Comparison of ENCODE assay signal across 31 cellular contexts in genomic region chr12:130641571-130642184, GRCh38.
"Had no signal": no experiment of that assay in that cellular context is flagged by ENCODE, and none has a peak within 500 bp of the region (broad histone marks: within the 10 kb centered on the region; RNA-seq: fewer than 3 reads in every experiment).

No MANE protein-coding gene starts in this region.

- DNase-seq: Kasumi-1; KG1; NCI-H1048; NCI-H1092 treated with DMSO at 0.1 percent for 48 hours; NCI-H1105 treated with DMSO at 0.1 percent for 48 hours; NCI-H1417; NCI-H1436; NCI-H146; NCI-H1694; NCI-H187; NCI-H1930; NCI-H2029 treated with DMSO at 0.1 percent for 48 hours; NCI-H2081 treated with DMSO at 0.1 percent for 48 hours; NCI-H2107; NCI-H2171; NCI-H226; NCI-H446 treated with DMSO at 0.1 percent for 48 hours; NCI-H510A; NCI-H524; NCI-H526; NCI-H69; NCI-H748 treated with DMSO at 0.1 percent for 48 hours; NCI-H82; NK-92 treated with Interleukin-12 subunit alpha and Interleukin-12 subunit beta, amount 100 ng/mL, for 24 hours; OCI-M1; PC-3; Peyer's patch; SHP77; SIG-M5; SJCRH30 had no signal

- ATAC-seq: PC-3, SK-N-SH treated with all-trans-retinoic acid at 6 μM for 48 hours had no signal
